8 cellular contexts compared by ENCODE assay signal in genomic region chr15:74872702-74873035, GRCh38. TPM values are rescaled to one million over a fixed set of nuclear protein-coding genes. Genes with fewer than 3 reads are reported as not detected.
A peak's percentile ranks its signal among the peaks of the same experiment; 100 is the strongest.
DNase-seq lines count a peak whose midpoint lies in the region; ATAC-seq and TF ChIP-seq lines count a peak whose summit lies in the region.

No MANE protein-coding gene starts in this region.

- no peaks in the 10 kb centered on the region for H3K27me3 ChIP-seq in layer of hippocampus (ENCODE audit: control insufficient read depth, insufficient read depth, low read length)

- no peaks in the 10 kb centered on the region for H3K27me3 Mint-ChIP-seq in activated CD4-positive, alpha-beta T cell treated with anti-CD3 and anti-CD28 coated beads, Interleukin-2, amount 10 ng/mL, durations not matched to agents 24 days and 14 days

- H3K9me3 Mint-ChIP-seq in activated CD4-positive, alpha-beta T cell treated with anti-CD3 and anti-CD28 coated beads, Interleukin-2, amount 10 ng/mL, durations not matched to agents 24 days and 14 days: no peaks in the 10 kb centered on the region

- TF ChIP-seq CTCF in omental fat pad (IDR thresholded peaks at IDR 0.05): no peak

- 1% methylated on average over 11 of the region's 11 CpGs for WGBS in adipose tissue, 3 donors

- DNase-seq in activated CD4-positive, alpha-beta T cell treated with anti-CD3 and anti-CD28 coated beads, Interleukin-2, amount 10 ng/mL, durations not matched to agents 24 days and 14 days: no peak
- DNase-seq in activated CD4-positive, alpha-beta T cell treated with anti-CD3 and anti-CD28 coated beads, Interleukin-2, amount 50 U/mL, for 1 hour: no peak
- DNase-seq in omental fat pad (ENCODE audit: low spot score): no peak
- DNase-seq in anterior cingulate cortex (lab: John Stamatoyannopoulos, UW): no peak

- peak overlapping the region; percentile 99 for H3K4me3 Mint-ChIP-seq in activated CD4-positive, alpha-beta T cell treated with anti-CD3 and anti-CD28 coated beads, Interleukin-2, amount 10 ng/mL, durations not matched to agents 24 days and 14 days

- H3K27ac Mint-ChIP-seq in activated CD4-positive, alpha-beta T cell treated with anti-CD3 and anti-CD28 coated beads, Interleukin-2, amount 10 ng/mL, durations not matched to agents 24 days and 14 days: peak overlapping the region; percentile 93

- peaks cover 49% of the 10 kb centered on the region for H3K4me1 Mint-ChIP-seq in activated CD4-positive, alpha-beta T cell treated with anti-CD3 and anti-CD28 coated beads, Interleukin-2, amount 10 ng/mL, durations not matched to agents 24 days and 14 days

- ATAC-seq in omental fat pad (ENCODE audit: low FRiP score) (no peak), GM18498 (IDR thresholded peaks at IDR 0.05; ENCODE audit: unreplicated experiment) (no peak)

- peaks cover 26% of the 10 kb centered on the region for H3K36me3 Mint-ChIP-seq in activated CD4-positive, alpha-beta T cell treated with anti-CD3 and anti-CD28 coated beads, Interleukin-2, amount 10 ng/mL, durations not matched to agents 24 days and 14 days (ENCODE audit: low read depth)

- intact Hi-C loops in activated CD4-positive, alpha-beta T cell treated with anti-CD3 and anti-CD28 coated beads, Interleukin-2, amount 10 ng/mL, durations not matched to agents 24 days and 14 days (cut with micrococcal nuclease): loop anchor here (1.0 kb wide), 4 partner anchors 17 to 89 kb away; partner anchors contain the start of genes FAM219B and ULK3

- H3K27ac ChIP-seq in adipose tissue (ENCODE audit: low read depth, low read length) (peak overlapping the region; percentile 19), layer of hippocampus (ENCODE audit: low read depth, low read length) (peak overlapping the region; percentile 94), temporal lobe (ENCODE audit: low read depth, low read length) (peak overlapping the region; percentile 51)

RNA-seq across cellular contexts. Expression of gene SCAMP2, which starts 0.5 kb away (rescaled TPM):
- total RNA-seq in activated CD4-positive, alpha-beta T cell treated with anti-CD3 and anti-CD28 coated beads, Interleukin-2, amount 10 ng/mL, durations not matched to agents 24 days and 14 days: 89.4 and 94.8 TPM in 2 replicates
- polyA plus RNA-seq in adipose tissue: 10 to 100 TPM; 26.3 to 48.1 (median 34.8) TPM
- total RNA-seq in temporal lobe: 4.4 TPM
- 10 to 100 TPM; 55.5 to 99.4 (median 63.7) TPM for total RNA-seq in omental fat pad

RNA-seq across cellular contexts. Expression of gene MPI, which starts 17.2 kb away (rescaled TPM):
- 63.9 and 64.4 TPM in 2 replicates for total RNA-seq in activated CD4-positive, alpha-beta T cell treated with anti-CD3 and anti-CD28 coated beads, Interleukin-2, amount 10 ng/mL, durations not matched to agents 24 days and 14 days
- polyA plus RNA-seq in adipose tissue: 10 to 100 TPM; 16.9 to 24.3 (median 24.1) TPM
- total RNA-seq in temporal lobe (27.5 TPM), omental fat pad (10 to 100 TPM; 35.9 to 52.2 (median 44.7) TPM)

RNA-seq across cellular contexts. Expression of gene ULK3, which starts 29.7 kb away (rescaled TPM):
- 52.6 and 57.3 TPM in 2 replicates for total RNA-seq in activated CD4-positive, alpha-beta T cell treated with anti-CD3 and anti-CD28 coated beads, Interleukin-2, amount 10 ng/mL, durations not matched to agents 24 days and 14 days
- polyA plus RNA-seq in adipose tissue: 10 to 100 TPM; 18.1 to 24.7 (median 22.6) TPM
- total RNA-seq in temporal lobe: 33.7 TPM
- 10 to 100 TPM; 23.2 to 52.6 (median 41.4) TPM for total RNA-seq in omental fat pad

RNA-seq across cellular contexts. Expression of gene FAM219B, which starts 34.0 kb away (rescaled TPM):
- total RNA-seq in activated CD4-positive, alpha-beta T cell treated with anti-CD3 and anti-CD28 coated beads, Interleukin-2, amount 10 ng/mL, durations not matched to agents 24 days and 14 days: 68.0 and 82.0 TPM in 2 replicates
- 10 to 100 TPM; 20.3 to 65.4 (median 43.0) TPM for polyA plus RNA-seq in adipose tissue
- total RNA-seq in temporal lobe (41.3 TPM), omental fat pad (10 to 100 TPM; 45.0 to 89.9 (median 59.8) TPM)

RNA-seq across cellular contexts. Expression of gene CPLX3, which starts 46.2 kb away (rescaled TPM):
- total RNA-seq in activated CD4-positive, alpha-beta T cell treated with anti-CD3 and anti-CD28 coated beads, Interleukin-2, amount 10 ng/mL, durations not matched to agents 24 days and 14 days: 0.09 TPM in 2 replicates
- not detected for polyA plus RNA-seq in adipose tissue
- total RNA-seq in temporal lobe (0.49 TPM), omental fat pad (not detected)

Comparison
In these comparisons a context has a peak if more than half of its experiments do, and no peak if none do; other contexts are left out.
1. H3K27ac ChIP-seq: peak in every context shown above with its lines; median percentile 94 in layer of hippocampus; 51 in temporal lobe; 19 in adipose tissue.
2. RNA of gene SCAMP2, which starts 0.5 kb away (total RNA-seq): 89.4 to 94.8 TPM in activated CD4-positive, alpha-beta T cell treated with anti-CD3 and anti-CD28 coated beads, Interleukin-2, amount 10 ng/mL, durations not matched to agents 24 days and 14 days and 55.5 to 99.4 TPM in omental fat pad; 4.4 TPM in temporal lobe (single experiment); every median in the first group is over 10 times any median in the second.